In genomic region chr3:112002458-112002971, GRCh38 we compare ENCODE assay signal across 13 cellular contexts. TPM values are rescaled to one million over a fixed set of nuclear protein-coding genes. Genes with fewer than 3 reads are reported as not detected.
DNase-seq lines count a peak whose midpoint lies in the region; ATAC-seq and TF ChIP-seq lines count a peak whose summit lies in the region.
"Had no signal": no experiment of that assay in that cellular context is flagged by ENCODE, and none has a peak within 500 bp of the region (broad histone marks: within the 10 kb centered on the region; RNA-seq: fewer than 3 reads in every experiment).

No MANE protein-coding gene starts in this region.

- H3K27ac Mint-ChIP-seq in CD8-positive, alpha-beta memory T cell: peak overlapping the region in 7 of 8 donors; percentile 1 to 82 (median 57)
- H3K27ac Mint-ChIP-seq in Caco-2 (ENCODE audit: unreplicated experiment): no peak overlapping the region

- no peak for ATAC-seq in HG02852 (IDR thresholded peaks at IDR 0.05; ENCODE audit: unreplicated experiment)
- no peak for ATAC-seq in aorta (ENCODE audit: low FRiP score)

- no peaks in the 10 kb centered on the region for H3K9me3 ChIP-seq in CD8-positive, alpha-beta memory T cell (ENCODE audit: low read length)
- H3K9me3 ChIP-seq in skeletal muscle satellite cell (replicated peaks; ENCODE audit: low read length) (no peaks in the 10 kb centered on the region), Caco-2 (no peaks in the 10 kb centered on the region), aorta (ENCODE audit: control insufficient read depth, low read length) (no peaks in the 10 kb centered on the region)
- H3K9me3 ChIP-seq: right atrium auricular region, SJSA1, thoracic aorta had no signal

- WGBS in aorta, 2 donors: 86 to 89% methylated on average over 7 of the region's 7 CpGs

- H3K9me3 Mint-ChIP-seq in CD8-positive, alpha-beta memory T cell: no peaks in the 10 kb centered on the region
- H3K9me3 Mint-ChIP-seq in Caco-2 (ENCODE audit: unreplicated experiment): no peaks in the 10 kb centered on the region

- no TSS peak for BruUV-seq in Caco-2 (replicated peaks; lab: Mats Ljungman, UMichigan)

- peak overlapping the region; percentile 49 for H3K4me2 ChIP-seq in skeletal muscle satellite cell (ENCODE audit: low read length)

- H3K4me3 Mint-ChIP-seq in CD8-positive, alpha-beta memory T cell: peak overlapping the region in 3 of 7 donors; percentile 14 to 51 (median 21)
- H3K4me3 Mint-ChIP-seq in Caco-2 (ENCODE audit: unreplicated experiment): no peak overlapping the region

- no peak for DNase-seq in CD8-positive, alpha-beta memory T cell
- DNase-seq in RWPE1 (ENCODE audit: low spot score): peak; percentile 54
- DNase-seq in amniotic epithelial cell (ENCODE audit: low read depth): peak; percentile 44
- no peak for DNase-seq in middle frontal gyrus (ENCODE audit: extremely low spot score, low spot score)
- no peak for DNase-seq in Caco-2
- no peak for DNase-seq in aorta
- DNase-seq: NCI-H1694 treated with DMSO at 0.1 percent for 48 hours had no signal

- POLR2A ChIA-PET in CD8-positive, alpha-beta memory T cell (lab: Charles Lee): no interaction called here
- POLR2A ChIA-PET in RWPE1 (lab: Yijun Ruan, JAX; ENCODE audit: low non-redundant PET) (interaction anchor here (0.6 kb wide), 1 partner anchor 500 kb away, joined by 4 read pairs; no protein-coding TSS in a partner anchor), Caco-2 (lab: Charles Lee) (no interaction called here)

- TF ChIP-seq CTCF in RWPE1 (conservative IDR thresholded peaks at IDR 0.05; ENCODE audit: low read depth) (no peak), Caco-2 (IDR thresholded peaks at IDR 0.05; ENCODE audit: insufficient read depth in 1 of 2, low read depth in 1 of 2, low read length in 1 of 2, severe bottlenecking in 1 of 2, unreplicated experiment in 1 of 2) (no peak)

- H3K27ac ChIP-seq in CD8-positive, alpha-beta memory T cell (ENCODE audit: low read depth, low read length): no peak overlapping the region
- H3K27ac ChIP-seq in RWPE1 (no peak overlapping the region), aorta (ENCODE audit: low read depth in 1 of 2, low read length in 2 of 2) (no peak overlapping the region)
- H3K27ac ChIP-seq: C4-2B, right atrium auricular region, SJSA1, thoracic aorta had no signal

- intact Hi-C loops in Caco-2 (cut with micrococcal nuclease; ENCODE audit: unreplicated experiment): no loop called here
- intact Hi-C loops in aorta (cut with DNase I): no loop called here

- H3K36me3 Mint-ChIP-seq in CD8-positive, alpha-beta memory T cell: no peaks in the 10 kb centered on the region
- H3K36me3 Mint-ChIP-seq in Caco-2 (ENCODE audit: insufficient read depth, unreplicated experiment): peaks cover 5% of the 10 kb centered on the region

- H3K4me1 Mint-ChIP-seq in CD8-positive, alpha-beta memory T cell: peaks cover 22 to 25% (median 22%) of the 10 kb centered on the region in 3 donors
- H3K4me1 Mint-ChIP-seq in Caco-2 (ENCODE audit: low read depth, unreplicated experiment): peaks cover 31% of the 10 kb centered on the region

- H3K9ac ChIP-seq in skeletal muscle satellite cell (ENCODE audit: low read depth, low read length): no peak overlapping the region

- H3K27me3 Mint-ChIP-seq in CD8-positive, alpha-beta memory T cell: peaks cover 0 to 5% of the 10 kb centered on the region in 2 donors
- H3K27me3 Mint-ChIP-seq in Caco-2 (ENCODE audit: insufficient read depth, unreplicated experiment): no peaks in the 10 kb centered on the region

- no peaks in the 10 kb centered on the region for H3K27me3 ChIP-seq in CD8-positive, alpha-beta memory T cell (ENCODE audit: insufficient read depth, low read length, poor library complexity, severe bottlenecking)
- peaks cover 3% of the 10 kb centered on the region for H3K27me3 ChIP-seq in skeletal muscle satellite cell (ENCODE audit: control insufficient read depth, insufficient read depth, low read length)
- H3K27me3 ChIP-seq in Caco-2 (replicated peaks; ENCODE audit: control insufficient read depth, insufficient read depth, low read length): no peaks in the 10 kb centered on the region
- no peaks in the 10 kb centered on the region for H3K27me3 ChIP-seq in aorta (ENCODE audit: control insufficient read depth in 1 of 2, insufficient read depth in 2 of 2, low read length in 1 of 2)
- H3K27me3 ChIP-seq: right atrium auricular region, SJSA1 had no signal

- no peaks in the 10 kb centered on the region for H3K36me3 ChIP-seq in CD8-positive, alpha-beta memory T cell (ENCODE audit: insufficient read depth, low read length)
- H3K36me3 ChIP-seq in skeletal muscle satellite cell (ENCODE audit: insufficient read depth, low read length): no peaks in the 10 kb centered on the region
- H3K36me3 ChIP-seq in Caco-2 (ENCODE audit: control insufficient read depth, insufficient read depth, low read length): no peaks in the 10 kb centered on the region
- no peaks in the 10 kb centered on the region for H3K36me3 ChIP-seq in aorta (ENCODE audit: control insufficient read depth in 1 of 2, insufficient read depth in 2 of 2, low read length in 1 of 2)
- H3K36me3 ChIP-seq: right atrium auricular region, SJSA1, thoracic aorta had no signal

- H3K4me1 ChIP-seq in CD8-positive, alpha-beta memory T cell (ENCODE audit: insufficient read depth, low read length): peaks cover 15% of the 10 kb centered on the region
- H3K4me1 ChIP-seq in skeletal muscle satellite cell (ENCODE audit: control insufficient read depth, insufficient read depth, low read length) (peaks cover 36% of the 10 kb centered on the region), Caco-2 (peaks cover 9% of the 10 kb centered on the region), aorta (ENCODE audit: control insufficient read depth in 1 of 2, insufficient read depth in 2 of 2, low read length in 2 of 2) (peaks cover 0 to 2% of the 10 kb centered on the region in 2 donors)

- CTCF ChIA-PET in CD8-positive, alpha-beta memory T cell (lab: Charles Lee): interaction anchor here (1.6 to 10.3 kb wide), 3 partner anchors 11 to 285 kb away, joined by 3 to 50 read pairs (median 6); no protein-coding TSS in a partner anchor
- CTCF ChIA-PET in RWPE1 (lab: Yijun Ruan, JAX): no interaction called here
- CTCF ChIA-PET in Caco-2 (lab: Charles Lee): interaction anchor here (0.6 to 2.9 kb wide), 2 partner anchors 11 to 43 kb away, joined by 4 to 16 read pairs; no protein-coding TSS in a partner anchor

- no peak overlapping the region for H3K4me3 ChIP-seq in CD8-positive, alpha-beta memory T cell (ENCODE audit: low read length)
- H3K4me3 ChIP-seq in skeletal muscle satellite cell (ENCODE audit: low read length): no peak overlapping the region
- H3K4me3 ChIP-seq in Caco-2 (ENCODE audit: low read depth, low read length): no peak overlapping the region
- no peak overlapping the region for H3K4me3 ChIP-seq in aorta (ENCODE audit: low read length in 2 of 2)
- H3K4me3 ChIP-seq: right atrium auricular region, SJSA1, thoracic aorta had no signal

RNA-seq across cellular contexts. Expression of gene TAGLN3, which starts 3.8 kb away (rescaled TPM):
- total RNA-seq in CD8-positive, alpha-beta memory T cell: not detected
- not detected for polyA plus RNA-seq in CD8-positive, alpha-beta memory T cell
- total RNA-seq in skeletal muscle satellite cell (2012; rRNA removed): 0.51 TPM in 1 of 2 replicates, not detected in the other
- total RNA-seq in Caco-2 (2022) (not detected in 2 replicates), aorta (not detected)
- not detected for polyA plus RNA-seq in aorta
- total RNA-seq: right atrium auricular region, SJSA1, thoracic aorta had no signal

RNA-seq across cellular contexts. Expression of gene ABHD10, which starts 23.7 kb away (rescaled TPM):
- total RNA-seq in CD8-positive, alpha-beta memory T cell: 10 to 100 TPM; 43.1 to 44.1 TPM
- 30.6 TPM for polyA plus RNA-seq in CD8-positive, alpha-beta memory T cell
- total RNA-seq in skeletal muscle satellite cell (2012; rRNA removed): 24.7 and 28.9 TPM in 2 replicates
- total RNA-seq in Caco-2 (2022) (37.0 and 41.8 TPM in 2 replicates), aorta (10 to 100 TPM; 14.1 to 21.6 TPM)
- 10 to 100 TPM in 1 of 2 donors, 1 to 10 TPM in 1; 8.6 to 11.7 TPM for polyA plus RNA-seq in aorta

RNA-seq across cellular contexts. Expression of gene TMPRSS7, which starts 32.0 kb away (rescaled TPM):
- not detected for total RNA-seq in CD8-positive, alpha-beta memory T cell
- not detected for polyA plus RNA-seq in CD8-positive, alpha-beta memory T cell
- total RNA-seq in skeletal muscle satellite cell (2012; rRNA removed): not detected in 2 replicates
- total RNA-seq in Caco-2 (2022) (0.16 and 0.36 TPM in 2 replicates), aorta (not detected)
- not detected for polyA plus RNA-seq in aorta
- total RNA-seq: right atrium auricular region, SJSA1, thoracic aorta had no signal

Comparison
In these comparisons a context has a peak if more than half of its experiments do, and no peak if none do; other contexts are left out.
1. DNase-seq: peak in RWPE1 (single experiment) and amniotic epithelial cell (single experiment); none in CD8-positive, alpha-beta memory T cell (0 of 5), middle frontal gyrus (single experiment), Caco-2 (0 of 2) and aorta (0 of 2).